In the genomic region with DNA sequence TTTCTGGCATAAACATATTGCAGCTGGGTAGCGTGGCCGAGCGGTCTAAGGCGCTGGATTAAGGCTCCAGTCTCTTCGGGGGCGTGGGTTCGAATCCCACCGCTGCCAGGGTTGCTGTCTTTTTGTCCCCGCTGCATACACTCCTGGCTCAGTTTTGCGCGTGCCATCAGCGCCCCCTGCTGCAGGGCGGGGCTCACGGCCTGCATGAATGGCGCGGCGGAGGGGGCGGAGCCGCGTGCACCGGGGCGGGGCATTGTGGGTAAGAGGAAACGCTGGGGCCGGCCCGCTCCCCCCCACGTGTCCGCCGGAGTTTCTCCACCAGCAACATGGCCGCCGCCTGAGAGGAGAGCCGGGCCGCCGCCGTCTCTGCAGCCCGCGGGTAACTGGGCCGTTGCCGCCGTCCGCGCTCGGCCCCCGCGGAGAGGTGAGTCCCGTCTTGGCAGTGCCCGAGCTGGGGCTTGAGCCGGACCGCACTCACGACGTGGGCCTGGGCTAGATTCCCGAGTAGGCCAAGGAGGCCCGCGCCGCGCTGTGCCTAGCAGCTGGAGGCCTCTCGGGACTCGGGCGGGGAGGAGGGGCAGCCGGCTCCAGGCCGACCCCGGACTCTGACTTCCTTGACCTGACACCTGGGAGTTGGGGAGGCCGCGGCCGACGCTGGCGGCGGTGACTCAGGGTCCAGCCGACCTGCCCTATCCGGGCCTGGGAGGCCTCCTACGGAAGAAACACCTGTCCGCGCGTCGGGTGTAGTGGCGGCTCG, we compare ENCODE assay signal across 1 cellular context.
TF ChIP-seq lines count a peak whose summit lies in the region.

A gene with protein sequence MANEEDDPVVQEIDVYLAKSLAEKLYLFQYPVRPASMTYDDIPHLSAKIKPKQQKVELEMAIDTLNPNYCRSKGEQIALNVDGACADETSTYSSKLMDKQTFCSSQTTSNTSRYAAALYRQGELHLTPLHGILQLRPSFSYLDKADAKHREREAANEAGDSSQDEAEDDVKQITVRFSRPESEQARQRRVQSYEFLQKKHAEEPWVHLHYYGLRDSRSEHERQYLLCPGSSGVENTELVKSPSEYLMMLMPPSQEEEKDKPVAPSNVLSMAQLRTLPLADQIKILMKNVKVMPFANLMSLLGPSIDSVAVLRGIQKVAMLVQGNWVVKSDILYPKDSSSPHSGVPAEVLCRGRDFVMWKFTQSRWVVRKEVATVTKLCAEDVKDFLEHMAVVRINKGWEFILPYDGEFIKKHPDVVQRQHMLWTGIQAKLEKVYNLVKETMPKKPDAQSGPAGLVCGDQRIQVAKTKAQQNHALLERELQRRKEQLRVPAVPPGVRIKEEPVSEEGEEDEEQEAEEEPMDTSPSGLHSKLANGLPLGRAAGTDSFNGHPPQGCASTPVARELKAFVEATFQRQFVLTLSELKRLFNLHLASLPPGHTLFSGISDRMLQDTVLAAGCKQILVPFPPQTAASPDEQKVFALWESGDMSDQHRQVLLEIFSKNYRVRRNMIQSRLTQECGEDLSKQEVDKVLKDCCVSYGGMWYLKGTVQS (plus strand): TSS at position 296 of the 757 bp plus-strand sequence. CDS start 5,560 bp downstream, outside the sequence.

TF ChIP-seq in HepG2, 621 proteins besides CTCF, POLR2A, EP300 and RAD21 (continued from another document and continues in another):
- peak; percentile 91 for TF ChIP-seq ZBTB26 (CRISPR knock-in tag; IDR thresholded peaks at IDR 0.05; ENCODE audit: borderline replicate concordance)
- no peak for TF ChIP-seq CEBPZ (IDR thresholded peaks at IDR 0.05; ENCODE audit: low read length)
- TF ChIP-seq MIER2 (CRISPR knock-in tag; IDR thresholded peaks at IDR 0.05), result peak; percentile 91
- peak; percentile 63 for TF ChIP-seq ZNF121 (CRISPR knock-in tag; IDR thresholded peaks at IDR 0.05)
- TF ChIP-seq ZGPAT (CRISPR knock-in tag; IDR thresholded peaks at IDR 0.05), result peak; percentile 100
- peak; percentile 78; the same call in 1 of the 2 replicates for TF ChIP-seq ZBTB20 (CRISPR knock-in tag; IDR thresholded peaks at IDR 0.05; ENCODE audit: borderline replicate concordance, low read depth)
- TF ChIP-seq CBFB (CRISPR knock-in tag; IDR thresholded peaks at IDR 0.05), result peak; percentile 97
- TF ChIP-seq SOX6 (IDR thresholded peaks at IDR 0.05), result no peak
- peak; percentile 86 for TF ChIP-seq SOX6 (CRISPR knock-in tag; IDR thresholded peaks at IDR 0.05)
- no peak for TF ChIP-seq ISX (CRISPR knock-in tag; conservative IDR thresholded peaks at IDR 0.05)
- no peak; the same call in none of the 2 replicates for TF ChIP-seq ZBTB10 (CRISPR knock-in tag; IDR thresholded peaks at IDR 0.05; ENCODE audit: borderline replicate concordance)
- peak; percentile 97 for TF ChIP-seq ZNF331 (CRISPR knock-in tag; IDR thresholded peaks at IDR 0.05)
- peak; percentile 96 for TF ChIP-seq BRCA1 (CRISPR knock-in tag; IDR thresholded peaks at IDR 0.05)
- TF ChIP-seq, protein P1, sequence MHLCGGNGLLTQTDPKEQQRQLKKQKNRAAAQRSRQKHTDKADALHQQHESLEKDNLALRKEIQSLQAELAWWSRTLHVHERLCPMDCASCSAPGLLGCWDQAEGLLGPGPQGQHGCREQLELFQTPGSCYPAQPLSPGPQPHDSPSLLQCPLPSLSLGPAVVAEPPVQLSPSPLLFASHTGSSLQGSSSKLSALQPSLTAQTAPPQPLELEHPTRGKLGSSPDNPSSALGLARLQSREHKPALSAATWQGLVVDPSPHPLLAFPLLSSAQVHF (CRISPR knock-in tag; IDR thresholded peaks at IDR 0.05), result peak; percentile 93
- TF ChIP-seq ZFP36L2 (CRISPR knock-in tag; IDR thresholded peaks at IDR 0.05), result no peak; the same call in 1 of the 2 replicates
- peak; percentile 77; the same call in 1 of the 2 replicates for TF ChIP-seq ZNF652 (CRISPR knock-in tag; IDR thresholded peaks at IDR 0.05; ENCODE audit: borderline replicate concordance, low read depth)
- peak; percentile 99 for TF ChIP-seq RBFOX2 (IDR thresholded peaks at IDR 0.05; ENCODE audit: low read depth, low read length)
- TF ChIP-seq CCDC6 (CRISPR knock-in tag; IDR thresholded peaks at IDR 0.05), result peak; percentile 99
- TF ChIP-seq, protein P2, sequence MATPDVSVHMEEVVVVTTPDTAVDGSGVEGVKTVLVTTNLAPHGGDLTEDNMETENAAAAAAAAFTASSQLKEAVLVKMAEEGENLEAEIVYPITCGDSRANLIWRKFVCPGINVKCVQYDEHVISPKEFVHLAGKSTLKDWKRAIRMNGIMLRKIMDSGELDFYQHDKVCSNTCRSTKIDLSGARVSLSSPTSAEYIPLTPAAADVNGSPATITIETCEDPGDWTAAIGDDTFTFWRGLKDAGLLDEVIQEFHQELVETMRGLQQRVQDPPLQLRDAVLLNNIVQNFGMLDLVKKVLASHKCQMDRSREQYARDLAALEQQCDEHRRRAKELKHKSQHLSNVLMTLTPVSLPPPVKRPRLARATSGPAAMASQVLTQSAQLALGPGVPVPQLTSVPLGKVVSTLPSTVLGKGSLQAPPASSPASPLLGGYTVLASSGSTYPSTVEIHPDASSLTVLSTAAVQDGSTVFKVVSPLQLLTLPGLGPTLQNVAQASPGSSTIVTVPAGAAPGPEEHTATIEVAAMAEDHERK (CRISPR knock-in tag; IDR thresholded peaks at IDR 0.05; ENCODE audit: low read depth), result peak; percentile 69; the same call in 1 of the 2 replicates
- TF ChIP-seq UBTF (CRISPR knock-in tag; IDR thresholded peaks at IDR 0.05), result peak; percentile 100
- TF ChIP-seq ZNF629 (CRISPR knock-in tag; conservative IDR thresholded peaks at IDR 0.05), result peak; percentile 85
- peak; percentile 100 for TF ChIP-seq REPIN1 (CRISPR knock-in tag; IDR thresholded peaks at IDR 0.05; ENCODE audit: borderline replicate concordance, low read depth)
- peak; percentile 87 for TF ChIP-seq RBM39 (IDR thresholded peaks at IDR 0.05; ENCODE audit: low read depth, low read length, poor library complexity, severe bottlenecking)
- TF ChIP-seq ZNF550 (CRISPR knock-in tag; IDR thresholded peaks at IDR 0.05; ENCODE audit: borderline replicate concordance), result no peak; the same call in 1 of the 2 replicates
- TF ChIP-seq HNF1A (IDR thresholded peaks at IDR 0.05; ENCODE audit: low read depth), result peak; percentile 78
- TF ChIP-seq HNF1A (CRISPR knock-in tag; IDR thresholded peaks at IDR 0.05; ENCODE audit: borderline replicate concordance), result peak; percentile 89
- peak; percentile 98 for TF ChIP-seq REL (CRISPR knock-in tag; conservative IDR thresholded peaks at IDR 0.05)
- TF ChIP-seq ZNF878 (CRISPR knock-in tag; IDR thresholded peaks at IDR 0.05), result peak; percentile 96
- TF ChIP-seq, protein P3, sequence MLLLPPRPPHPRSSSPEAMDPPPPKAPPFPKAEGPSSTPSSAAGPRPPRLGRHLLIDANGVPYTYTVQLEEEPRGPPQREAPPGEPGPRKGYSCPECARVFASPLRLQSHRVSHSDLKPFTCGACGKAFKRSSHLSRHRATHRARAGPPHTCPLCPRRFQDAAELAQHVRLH (CRISPR knock-in tag; IDR thresholded peaks at IDR 0.05; ENCODE audit: borderline replicate concordance, low read depth), result peak; percentile 100
- peak; percentile 99 for TF ChIP-seq MYC (CRISPR knock-in tag; IDR thresholded peaks at IDR 0.05; ENCODE audit: borderline replicate concordance)
- TF ChIP-seq ZNF780A (CRISPR knock-in tag; IDR thresholded peaks at IDR 0.05), result no peak
- no peak for TF ChIP-seq ZNF672 (CRISPR knock-in tag; IDR thresholded peaks at IDR 0.05)
